ENCODE assay signal across 10 cellular contexts in the genomic region with DNA sequence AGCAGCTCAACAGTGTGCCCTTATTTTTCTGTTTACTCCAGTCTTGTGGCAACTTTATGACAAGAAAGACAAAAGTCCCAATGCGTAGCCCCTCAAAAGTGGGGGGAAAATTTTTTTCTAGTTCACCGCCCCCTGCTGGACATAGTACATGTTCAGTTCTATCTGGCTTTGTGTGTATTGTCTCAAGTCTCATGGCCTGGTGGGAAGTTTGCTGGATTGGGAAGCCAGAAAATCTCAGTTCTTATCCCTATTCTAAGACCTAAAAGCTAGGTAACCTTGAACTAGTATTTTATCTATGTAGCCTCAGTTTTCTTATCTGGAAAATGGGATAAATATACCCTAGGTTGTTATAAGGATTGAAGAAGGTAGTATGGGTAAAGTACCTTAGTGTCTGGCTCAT. TPM values are rescaled to one million over a fixed set of nuclear protein-coding genes. Genes with fewer than 3 reads are reported as not detected.
A peak's percentile ranks its signal among the peaks of the same experiment; 100 is the strongest.
DNase-seq lines count a peak whose midpoint lies in the region; ATAC-seq, FAIRE-seq and TF ChIP-seq lines count a peak whose summit lies in the region.
"Had no signal": no experiment of that assay in that cellular context is flagged by ENCODE, and none has a peak within 500 bp of the region (broad histone marks: within the 10 kb centered on the region; RNA-seq: fewer than 3 reads in every experiment).

No MANE protein-coding gene starts in this region.

- H3K4me1 ChIP-seq in Peyer's patch (no peaks in the 10 kb centered on the region), spleen (peaks cover 0 to 17% (median 7%) of the 10 kb centered on the region in 6 donors), upper lobe of left lung (no peaks in the 10 kb centered on the region)

- FAIRE-seq in RCC 7860 (lab: Jason Lieb, UNC): no peak
- FAIRE-seq: A204.1, endometrium had no signal

- 91 to 96% (median 93%) methylated on average over 2 of the region's 2 CpGs for WGBS in spleen, 5 donors
- 98 to 100% methylated on average over 2 of the region's 2 CpGs for WGBS in upper lobe of left lung, 2 donors

- no peak for ATAC-seq in upper lobe of left lung (ENCODE audit: low FRiP score in 2 of 2)

- H3K9me3 ChIP-seq in Peyer's patch (no peaks in the 10 kb centered on the region), spleen (no peaks in the 10 kb centered on the region), upper lobe of left lung (no peaks in the 10 kb centered on the region)

- no peak for TF ChIP-seq EP300 in upper lobe of left lung (IDR thresholded peaks at IDR 0.05)

- no peak for TF ChIP-seq POLR2A in Peyer's patch (IDR thresholded peaks at IDR 0.05)
- no peak for TF ChIP-seq POLR2A in spleen (IDR thresholded peaks at IDR 0.05)
- TF ChIP-seq POLR2A in upper lobe of left lung (IDR thresholded peaks at IDR 0.05): no peak

- H3K36me3 ChIP-seq in Peyer's patch (peaks cover 0 to 56% (median 3%) of the 10 kb centered on the region in 3 donors), spleen (peaks cover 0 to 95% (median 58%) of the 10 kb centered on the region in 6 donors), upper lobe of left lung (peaks cover 13 to 80% (median 37%) of the 10 kb centered on the region in 4 donors)

- intact Hi-C loops in spleen (cut with DNase I; ENCODE audit: low total_unique reads): no loop called here

- peak; percentile 15 to 52 (median 43) for TF ChIP-seq CTCF in Peyer's patch (IDR thresholded peaks at IDR 0.05)
- peak in 6 of 11 experiments; percentile 31 to 53 (median 46) for TF ChIP-seq CTCF in spleen (IDR thresholded peaks at IDR 0.05 in 8 of 11, conservative IDR thresholded peaks at IDR 0.05 in 3 of 11)
- TF ChIP-seq CTCF in upper lobe of left lung (IDR thresholded peaks at IDR 0.05): peak in 2 of 6 experiments; percentile 13 to 27

- H3K27me3 ChIP-seq in Peyer's patch (no peaks in the 10 kb centered on the region), spleen (replicated peaks in 1 of 7) (no peaks in the 10 kb centered on the region), upper lobe of left lung (no peaks in the 10 kb centered on the region)

- H3K27ac ChIP-seq in Peyer's patch (no peak overlapping the region), spleen (no peak overlapping the region), upper lobe of left lung (no peak overlapping the region)

- H3K4me3 ChIP-seq in Peyer's patch (no peak overlapping the region), spleen (no peak overlapping the region), upper lobe of left lung (no peak overlapping the region)

- DNase-seq in DMS 273 (lab: John Stamatoyannopoulos, UW; ENCODE audit: unreplicated experiment) (peak; percentile 29), DMS 273 treated with DMSO at 0.1 percent for 48 hours (lab: John Stamatoyannopoulos, UW) (no peak), Peyer's patch (no peak), dermis blood vessel endothelial cell (peak; percentile 32), spleen (no peak), upper lobe of left lung (no peak), LoVo (ENCODE audit: low spot score) (no peak), RCC 7860 (ENCODE audit: low spot score) (no peak)

RNA-seq across cellular contexts. Expression of a gene that starts 55.8 kb away (rescaled TPM):
- total RNA-seq in Peyer's patch: 10 to 100 TPM; 20.1 to 24.5 (median 22.7) TPM
- total RNA-seq in dermis blood vessel endothelial cell: 22.0 and 31.8 TPM in 2 replicates
- 100 to 1,000 TPM in 1 of 7 donors, 10 to 100 TPM in 6; 62.6 to 105 (median 82.3) TPM for total RNA-seq in spleen
- 10 to 100 TPM; 21.7 to 45.9 (median 28.4) TPM for polyA plus RNA-seq in spleen
- total RNA-seq in upper lobe of left lung: 10 to 100 TPM; 16.7 to 36.1 (median 30.5) TPM

RNA-seq across cellular contexts. Expression of a gene that starts 56.9 kb away (rescaled TPM):
- 10 to 100 TPM; 17.7 to 25.6 (median 22.8) TPM for total RNA-seq in Peyer's patch
- total RNA-seq in dermis blood vessel endothelial cell: 28.5 and 29.1 TPM in 2 replicates
- total RNA-seq in spleen: 10 to 100 TPM; 14.3 to 21.0 (median 19.2) TPM
- 1 to 10 TPM; 6.9 to 9.7 (median 7.4) TPM for polyA plus RNA-seq in spleen
- 10 to 100 TPM; 12.6 to 27.2 (median 16.9) TPM for total RNA-seq in upper lobe of left lung

Comparison
In these comparisons a context has a peak if more than half of its experiments do, and no peak if none do; other contexts are left out.
1. DNase-seq: peak in DMS 273 (single experiment) and dermis blood vessel endothelial cell (single experiment); none in DMS 273 treated with DMSO at 0.1 percent for 48 hours (single experiment), Peyer's patch (0 of 3), spleen (single experiment), upper lobe of left lung (0 of 2), LoVo (single experiment) and RCC 7860 (single experiment).